ENCODE assay signal across 11 cellular contexts in the genomic region with DNA sequence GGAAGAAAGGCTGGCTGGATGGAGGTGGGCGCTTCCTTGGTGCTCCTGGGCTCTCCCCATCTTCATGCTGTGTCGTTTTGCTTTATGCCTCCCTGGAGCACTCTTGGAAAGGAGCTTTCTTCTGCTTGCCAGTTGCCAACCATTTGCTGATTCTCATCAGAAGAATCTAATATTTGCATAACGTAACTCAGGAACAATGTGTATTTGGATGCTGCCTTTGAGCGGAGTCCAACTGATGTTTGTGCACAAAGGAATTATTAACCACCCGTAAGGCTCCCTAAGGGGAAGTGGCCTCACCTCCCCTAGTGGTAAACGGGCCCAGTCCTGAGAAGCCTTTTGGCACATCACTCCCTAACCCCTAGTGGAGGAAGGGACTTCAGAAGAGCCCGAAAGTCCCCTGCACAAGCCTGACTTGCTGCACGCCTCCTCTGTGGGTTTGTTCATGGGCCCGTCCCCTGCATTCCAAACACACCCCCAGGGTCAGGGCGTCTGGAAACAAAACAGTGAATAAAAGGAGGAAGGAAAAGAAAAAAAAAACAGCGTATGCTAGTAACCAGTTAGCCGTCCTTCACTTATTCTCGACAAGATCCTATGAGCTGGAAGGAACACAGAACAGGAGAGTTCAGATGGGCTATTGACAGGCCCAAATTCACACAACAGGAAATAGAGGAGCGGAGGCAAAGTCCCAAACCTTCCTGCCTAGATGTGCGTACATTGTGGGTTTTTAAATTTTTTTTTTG.
DNase-seq lines count a peak whose midpoint lies in the region; ATAC-seq, FAIRE-seq and TF ChIP-seq lines count a peak whose summit lies in the region.
"Had no signal": no experiment of that assay in that cellular context is flagged by ENCODE, and none has a peak within 500 bp of the region (broad histone marks: within the 10 kb centered on the region; RNA-seq: fewer than 3 reads in every experiment).

No MANE protein-coding gene starts in this region.

- POLR2A ChIA-PET in BJ (lab: Charles Lee) = no interaction called here

- ATAC-seq in mucosa of descending colon = peak; percentile 45
- no peak for ATAC-seq in GM21515 (IDR thresholded peaks at IDR 0.05; ENCODE audit: unreplicated experiment)

- CTCF ChIA-PET in BJ (lab: Yijun Ruan, JAX) = interaction anchor here (0.6 to 5.4 kb wide), 6 partner anchors 52 to 1447 kb away, joined by 3 to 41 read pairs (median 4); a partner anchor contains a TSS

- H3K4me1 ChIP-seq in mucosa of descending colon (ENCODE audit: low read depth) = peaks cover 10% of the 10 kb centered on the region

- no peak overlapping the region for H3K4me3 ChIP-seq in BJ (ENCODE audit: low read depth, low read length)
- no peak overlapping the region for H3K4me3 ChIP-seq in mucosa of descending colon

- DNase-seq in BJ (ENCODE audit: low read depth) (no peak), KG1 (lab: John Stamatoyannopoulos, UW) (peak; percentile 8), mucosa of descending colon (peak in 1 of 3 donors; percentile 9), mesenteric fat pad (ENCODE audit: low spot score) (no peak), ecto neural progenitor cell (ENCODE audit: low spot score) (no peak)
- DNase-seq in stimulated activated CD4-positive, alpha-beta T cell treated with anti-CD3 and anti-CD28 coated beads, Interleukin-12 subunit alpha, Interleukin-12 subunit beta, amount 100 ng/mL, for 4 hours = no peak
- DNase-seq: activated CD4-positive, alpha-beta T cell treated with anti-CD3 and anti-CD28 coated beads, Interleukin-2, amount 50 U/mL, for 4 hours; left cardiac atrium; stimulated activated CD4-positive, alpha-beta T cell treated with anti-CD3 and anti-CD28 coated beads, Interleukin-4, amount 100 ng/mL, for 1 hour had no signal

- H3K36me3 ChIP-seq in BJ (ENCODE audit: control insufficient read depth, insufficient read depth, low read length) (no peaks in the 10 kb centered on the region), mucosa of descending colon (ENCODE audit: low read depth) (no peaks in the 10 kb centered on the region)

- H3K9me3 ChIP-seq in mucosa of descending colon = peaks cover 3% of the 10 kb centered on the region

- TF ChIP-seq CTCF in BJ (IDR thresholded peaks at IDR 0.05; ENCODE audit: insufficient read depth, low read depth, low read length) (0 out of 2 replicates have a peak, but pooled peaks have one; percentile 20), mucosa of descending colon (IDR thresholded peaks at IDR 0.05) (no peak)

- FAIRE-seq in endometrium (lab: Jason Lieb, UNC) = peak; percentile 83

- no peaks in the 10 kb centered on the region for H3K27me3 ChIP-seq in BJ (ENCODE audit: control insufficient read depth, insufficient read depth, low read length)

- intact Hi-C loops in mucosa of descending colon (cut with DNase I, micrococcal nuclease) = loop anchor here in 1 of 2 donors (10.0 kb wide), 1 partner anchor 639 kb away; no protein-coding TSS in a partner anchor
